Comparison of ENCODE assay signal across 1 cellular context in the genomic region with DNA sequence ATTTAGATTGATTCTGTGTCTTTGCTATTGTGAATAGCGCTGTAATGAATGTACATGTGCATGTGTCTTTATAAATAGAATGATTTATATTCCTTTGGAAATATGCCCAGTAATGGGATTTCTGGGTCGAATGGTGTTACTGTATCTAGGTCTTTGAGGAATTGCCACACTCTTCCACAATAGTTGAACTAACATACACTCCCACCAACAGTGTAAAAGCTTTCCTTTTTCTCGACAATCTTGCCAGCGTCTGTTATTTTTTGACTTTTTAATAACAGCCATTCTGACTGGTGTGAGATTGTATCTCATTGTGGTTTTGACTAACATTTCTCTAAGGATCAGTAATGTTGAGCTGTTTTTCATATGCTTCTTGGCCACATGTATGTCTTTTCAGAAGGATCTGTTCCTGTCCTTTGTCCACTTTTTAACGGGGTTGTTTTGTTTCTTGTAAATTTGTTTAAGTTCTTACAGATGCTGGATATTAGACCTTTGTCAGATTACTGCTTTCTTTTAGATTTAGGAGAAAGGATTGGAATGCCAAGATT.
TF ChIP-seq lines count a peak whose summit lies in the region.

No MANE protein-coding gene starts in this region.

TF ChIP-seq in endothelial cell of umbilical vein, 7 proteins besides CTCF, POLR2A, EP300 and RAD21:
- TF ChIP-seq POLR2AphosphoS5 (IDR thresholded peaks at IDR 0.05; ENCODE audit: insufficient read depth, low read depth, low read length) (no peak), EZH2 (IDR thresholded peaks at IDR 0.05; ENCODE audit: borderline replicate concordance, low read depth, low read length, severe bottlenecking) (no peak), GATA2 (IDR thresholded peaks at IDR 0.05; ENCODE audit: insufficient read depth, insufficient read length, low read depth, low read length) (no peak), FOS (IDR thresholded peaks at IDR 0.05; ENCODE audit: borderline replicate concordance, insufficient read depth, low read length) (no peak), MYC (IDR thresholded peaks at IDR 0.05; ENCODE audit: low read depth, low read length) (no peak), JUN (IDR thresholded peaks at IDR 0.05; ENCODE audit: borderline replicate concordance, insufficient read depth, insufficient read length, low read depth) (no peak)
- TF ChIP-seq, protein P1, sequence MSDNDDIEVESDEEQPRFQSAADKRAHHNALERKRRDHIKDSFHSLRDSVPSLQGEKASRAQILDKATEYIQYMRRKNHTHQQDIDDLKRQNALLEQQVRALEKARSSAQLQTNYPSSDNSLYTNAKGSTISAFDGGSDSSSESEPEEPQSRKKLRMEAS (IDR thresholded peaks at IDR 0.05; ENCODE audit: insufficient read depth, insufficient read length): no peak
